In genomic region chr2:74555610-74556103, GRCh38 we compare ENCODE assay signal across 8 cellular contexts. TPM values are rescaled to one million over a fixed set of nuclear protein-coding genes. Genes with fewer than 3 reads are reported as not detected.
A peak's percentile ranks its signal among the peaks of the same experiment; 100 is the strongest.
DNase-seq lines count a peak whose midpoint lies in the region; ATAC-seq and TF ChIP-seq lines count a peak whose summit lies in the region.

No MANE protein-coding gene starts in this region.

- H3K27me3 ChIP-seq in A673 (replicated peaks; ENCODE audit: insufficient read depth, low read depth, low read length, poor library complexity) (no peaks in the 10 kb centered on the region), HUES48 (ENCODE audit: control insufficient read depth, insufficient read depth, low read length) (peaks cover 37% of the 10 kb centered on the region), muscle layer of colon (ENCODE audit: control insufficient read depth in 1 of 2, insufficient read depth in 2 of 2, low read length in 2 of 2) (no peaks in the 10 kb centered on the region)

- intact Hi-C loops in A673 (cut with micrococcal nuclease; ENCODE audit: unreplicated experiment) = no loop called here

- H3K9me3 ChIP-seq in A673 (ENCODE audit: low read depth, low read length, poor library complexity, severe bottlenecking) (no peaks in the 10 kb centered on the region), HUES48 (ENCODE audit: control insufficient read depth, insufficient read depth, low read length) (no peaks in the 10 kb centered on the region), muscle layer of colon (ENCODE audit: low read length) (no peaks in the 10 kb centered on the region)

- TF ChIP-seq CTCF in A673 (conservative IDR thresholded peaks at IDR 0.05; ENCODE audit: low read depth, low read length) (no peak), coronary artery (IDR thresholded peaks at IDR 0.05) (no peak)

- POLR2A ChIA-PET in A673 (lab: Charles Lee; ENCODE audit: low non-redundant PET) = no interaction called here

- no peak for ATAC-seq in esophagus mucosa

- peaks cover 7% of the 10 kb centered on the region for H3K36me3 ChIP-seq in A673 (ENCODE audit: insufficient read depth, low read length, poor library complexity, severe bottlenecking)
- no peaks in the 10 kb centered on the region; the same call in 1 of the 2 replicates for H3K36me3 ChIP-seq in HUES48 (ENCODE audit: control insufficient read depth, insufficient read depth, low read length)
- H3K36me3 ChIP-seq in muscle layer of colon (ENCODE audit: insufficient read depth, low read length) = peaks cover 8% of the 10 kb centered on the region

- CTCF ChIA-PET in A673 (lab: Charles Lee) = no interaction called here

- DNase-seq in A673 (ENCODE audit: low spot score) (no peak), coronary artery (ENCODE audit: low spot score) (peak; percentile 76), SK-N-DZ (ENCODE audit: low spot score) (no peak), A172 (ENCODE audit: low spot score) (no peak)
- DNase-seq in stimulated activated CD8-positive, alpha-beta memory T cell treated with anti-CD3 and anti-CD28 coated beads, Interleukin-4, amount 100 ng/mL, for 48 hours = no peak

- H3K27ac ChIP-seq in A673 (ENCODE audit: low read depth, low read length, poor library complexity, severe bottlenecking) = no peak overlapping the region
- no peak overlapping the region for H3K27ac ChIP-seq in HUES48 (ENCODE audit: low read depth, low read length)
- H3K27ac ChIP-seq in coronary artery = peak overlapping the region in 1 of 2 donors; percentile 99
- H3K27ac ChIP-seq in muscle layer of colon (ENCODE audit: low read depth, low read length) = peak overlapping the region; percentile 61

- H3K4me1 ChIP-seq in A673 (ENCODE audit: insufficient read depth, low read length, poor library complexity, severe bottlenecking) (no peaks in the 10 kb centered on the region), HUES48 (ENCODE audit: control insufficient read depth, insufficient read depth, low read length) (peaks cover 18% of the 10 kb centered on the region), muscle layer of colon (ENCODE audit: insufficient read depth, low read length) (no peaks in the 10 kb centered on the region)

- no TSS peak for BruUV-seq in A673 (replicated peaks; lab: Mats Ljungman, UMichigan)

- H3K9ac ChIP-seq in HUES48 (ENCODE audit: low read depth, low read length) (no peak overlapping the region), muscle layer of colon (ENCODE audit: low read length) (no peak overlapping the region)

- H3K4me3 ChIP-seq in A673 (ENCODE audit: low read depth, low read length, poor library complexity, severe bottlenecking) (peak overlapping the region; percentile 76), HUES48 (ENCODE audit: low read depth, low read length) (peak overlapping the region; percentile 74), coronary artery (peak overlapping the region; percentile 98), muscle layer of colon (ENCODE audit: low read depth in 1 of 2, low read length in 2 of 2) (peak overlapping the region in 1 of 2 donors; percentile 81)

RNA-seq across cellular contexts. Expression of gene DOK1, which starts 1.1 kb away (rescaled TPM):
- total RNA-seq in A673 (2021) (18.4 and 20.7 TPM in 2 replicates), esophagus mucosa (0.56 TPM)
- 9.7 and 11.1 TPM in 2 replicates for polyA plus RNA-seq in SK-N-DZ (2014; cell fraction: cytosol; rRNA removed)
- 10.3 and 23.6 TPM in 2 replicates for polyA plus RNA-seq in SK-N-DZ (2014; cell fraction: nucleus; rRNA removed)
- 17.3 and 24.8 TPM in 2 replicates for total RNA-seq in A172 (2014; rRNA removed; shearing (Covaris generic))

RNA-seq across cellular contexts. Expression of gene LOXL3, which starts 1.9 kb away (rescaled TPM):
- total RNA-seq in A673 (2021) (0.88 and 1.9 TPM in 2 replicates), esophagus mucosa (0.52 TPM)
- 28.0 and 30.1 TPM in 2 replicates for polyA plus RNA-seq in SK-N-DZ (2014; cell fraction: cytosol; rRNA removed)
- polyA plus RNA-seq in SK-N-DZ (2014; cell fraction: nucleus; rRNA removed) = 55.3 and 55.5 TPM in 2 replicates
- 3.2 TPM in 2 replicates for total RNA-seq in A172 (2014; rRNA removed; shearing (Covaris generic))

RNA-seq across cellular contexts. Expression of gene HTRA2, which starts 25.9 kb away (rescaled TPM):
- total RNA-seq in A673 (2021) = 35.1 and 37.7 TPM in 2 replicates
- polyA plus RNA-seq in SK-N-DZ (2014; cell fraction: cytosol; rRNA removed) = 61.5 and 73.7 TPM in 2 replicates
- polyA plus RNA-seq in SK-N-DZ (2014; cell fraction: nucleus; rRNA removed) = 109 and 154 TPM in 2 replicates
- 17.9 TPM for total RNA-seq in esophagus mucosa
- total RNA-seq in A172 (2014; rRNA removed; shearing (Covaris generic)) = 58.0 and 70.3 TPM in 2 replicates

RNA-seq across cellular contexts. Expression of gene AUP1, which starts 26.2 kb away (rescaled TPM):
- total RNA-seq in A673 (2021) (114 and 126 TPM in 2 replicates), esophagus mucosa (74.2 TPM)
- polyA plus RNA-seq in SK-N-DZ (2014; cell fraction: cytosol; rRNA removed) = 181 and 194 TPM in 2 replicates
- 817 and 859 TPM in 2 replicates for polyA plus RNA-seq in SK-N-DZ (2014; cell fraction: nucleus; rRNA removed)
- total RNA-seq in A172 (2014; rRNA removed; shearing (Covaris generic)) = 150 and 194 TPM in 2 replicates

RNA-seq across cellular contexts. Expression of gene DQX1, which starts 29.6 kb away (rescaled TPM):
- 0.50 and 0.71 TPM in 2 replicates for total RNA-seq in A673 (2021)
- 0.22 and 0.33 TPM in 2 replicates for polyA plus RNA-seq in SK-N-DZ (2014; cell fraction: cytosol; rRNA removed)
- 7.7 and 10.3 TPM in 2 replicates for polyA plus RNA-seq in SK-N-DZ (2014; cell fraction: nucleus; rRNA removed)
- 5.6 TPM for total RNA-seq in esophagus mucosa
- total RNA-seq in A172 (2014; rRNA removed; shearing (Covaris generic)) = 0.17 TPM in 1 of 2 replicates, not detected in the other

Comparison
In these comparisons a context has a peak if more than half of its experiments do, and no peak if none do; other contexts are left out.
1. RNA of gene DOK1, which starts 1.1 kb away (total RNA-seq): 17.3 to 24.8 TPM in A172 and 18.4 to 20.7 TPM in A673; 0.56 TPM in esophagus mucosa (single experiment); every median in the first group is over 10 times any median in the second.